11 cellular contexts compared by ENCODE assay signal in the genomic region with DNA sequence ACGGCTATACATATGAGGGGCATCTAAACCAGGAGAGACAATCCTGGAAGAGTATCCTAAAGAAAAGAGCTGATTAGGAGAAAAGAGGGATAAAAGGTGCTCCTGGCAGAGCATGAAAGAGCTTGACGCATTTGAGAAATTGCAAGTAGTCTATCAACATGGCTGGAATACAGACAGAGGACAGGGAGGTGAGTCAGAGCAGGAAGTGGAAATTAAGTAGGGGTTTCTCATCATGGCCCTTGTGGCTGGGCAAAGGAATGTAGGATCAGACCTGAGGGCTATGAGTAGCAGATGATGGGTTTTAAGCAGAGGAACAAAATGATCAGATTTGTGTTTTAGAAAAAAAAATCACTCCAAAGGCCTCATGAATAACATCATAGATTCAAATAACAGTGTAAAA. TPM values are rescaled to one million over a fixed set of nuclear protein-coding genes. Genes with fewer than 3 reads are reported as not detected.
DNase-seq lines count a peak whose midpoint lies in the region; ATAC-seq, FAIRE-seq and TF ChIP-seq lines count a peak whose summit lies in the region.
"Had no signal": no experiment of that assay in that cellular context is flagged by ENCODE, and none has a peak within 500 bp of the region (broad histone marks: within the 10 kb centered on the region; RNA-seq: fewer than 3 reads in every experiment).

No MANE protein-coding gene starts in this region.

- peaks cover 3% of the 10 kb centered on the region for H3K9me3 Mint-ChIP-seq in astrocyte (ENCODE audit: unreplicated experiment)
- H3K9me3 Mint-ChIP-seq: neural progenitor cell had no signal

- FAIRE-seq in astrocyte (lab: Jason Lieb, UNC) = peak; percentile 82

- ATAC-seq in GM18498 (IDR thresholded peaks at IDR 0.05; ENCODE audit: unreplicated experiment) = no peak

- no peaks in the 10 kb centered on the region for H3K9me3 ChIP-seq in astrocyte (ENCODE audit: insufficient read depth, low read depth, low read length)
- H3K9me3 ChIP-seq: Caco-2 had no signal

- H3K9ac ChIP-seq in astrocyte (ENCODE audit: low read length) = peak overlapping the region; percentile 20
- H3K9ac ChIP-seq: neural progenitor cell had no signal

- H3K36me3 ChIP-seq in astrocyte (ENCODE audit: insufficient read depth, low read length) = no peaks in the 10 kb centered on the region
- H3K36me3 ChIP-seq: neural progenitor cell had no signal

- peaks cover 27% of the 10 kb centered on the region for H3K4me1 ChIP-seq in astrocyte (ENCODE audit: insufficient read depth, low read length)
- H3K4me1 ChIP-seq: Caco-2, neural progenitor cell had no signal

- no peaks in the 10 kb centered on the region for H3K27me3 ChIP-seq in astrocyte (ENCODE audit: insufficient read depth, low read length)
- H3K27me3 ChIP-seq: neural progenitor cell had no signal

- DNase-seq in AG10803 (ENCODE audit: low read depth) (peak; percentile 87), HPDE6-E6E7 (ENCODE audit: extremely low spot score) (peak; percentile 60), astrocyte (ENCODE audit: low read depth) (peak; percentile 97), kidney glomerular epithelial cell (lab: John Stamatoyannopoulos, UW) (peak; percentile 56), NOMO-1 treated with dmso at 0.1 percent for 144 hours (lab: John Stamatoyannopoulos, UW; ENCODE audit: unreplicated experiment) (no peak), Kasumi-1 (lab: John Stamatoyannopoulos, UW) (no peak), caudate nucleus (lab: John Stamatoyannopoulos, UW) (no peak)
- DNase-seq: Caco-2, GOT3 had no signal

- H2AFZ ChIP-seq in astrocyte (ENCODE audit: low read depth, low read length) = no peak overlapping the region
- H2AFZ ChIP-seq: neural progenitor cell had no signal

- H4K20me1 ChIP-seq in astrocyte (ENCODE audit: insufficient read depth, low read length) = no peaks in the 10 kb centered on the region

- peak overlapping the region; percentile 37 for H3K4me2 ChIP-seq in astrocyte (ENCODE audit: low read length)
- H3K4me2 ChIP-seq: neural progenitor cell had no signal

- no peaks in the 10 kb centered on the region for H3K79me2 ChIP-seq in astrocyte (ENCODE audit: insufficient read depth, low read length)

- H3K27ac Mint-ChIP-seq in astrocyte (ENCODE audit: unreplicated experiment) = peak overlapping the region; percentile 98
- H3K27ac Mint-ChIP-seq: neural progenitor cell had no signal

- H3K27ac ChIP-seq in astrocyte (ENCODE audit: low read depth, low read length) (peak overlapping the region; percentile 74), caudate nucleus (ENCODE audit: low read depth, low read length) (no peak overlapping the region)
- H3K27ac ChIP-seq: neural progenitor cell had no signal

- H3K4me3 Mint-ChIP-seq in astrocyte (ENCODE audit: unreplicated experiment) = no peak overlapping the region
- H3K4me3 Mint-ChIP-seq: neural progenitor cell had no signal

- TF ChIP-seq CTCF in AG10803 (conservative IDR thresholded peaks at IDR 0.05; ENCODE audit: low read length) (no peak), astrocyte (IDR thresholded peaks at IDR 0.05; ENCODE audit: insufficient read depth, low read depth, low read length) (no peak)

- H3K4me1 Mint-ChIP-seq in astrocyte (ENCODE audit: low read depth, unreplicated experiment) = peaks cover 44% of the 10 kb centered on the region
- H3K4me1 Mint-ChIP-seq: neural progenitor cell had no signal

- H3K27me3 Mint-ChIP-seq in astrocyte (ENCODE audit: low read depth, unreplicated experiment) = no peaks in the 10 kb centered on the region

- peaks cover 2% of the 10 kb centered on the region for H3K36me3 Mint-ChIP-seq in astrocyte (ENCODE audit: low read depth, unreplicated experiment)
- H3K36me3 Mint-ChIP-seq: neural progenitor cell had no signal

- H3K4me3 ChIP-seq in AG10803 (ENCODE audit: low read length) (no peak overlapping the region), astrocyte (ENCODE audit: insufficient read depth, low read depth, low read length) (no peak overlapping the region)
- H3K4me3 ChIP-seq: neural progenitor cell had no signal

RNA-seq across cellular contexts. Expression of gene UGP2, which starts 49.2 kb away (rescaled TPM):
- 314 and 322 TPM in 2 replicates for total RNA-seq in astrocyte

Comparison
In these comparisons a context has a peak if more than half of its experiments do, and no peak if none do; other contexts are left out.
1. DNase-seq: peak in AG10803 (single experiment), HPDE6-E6E7 (single experiment), astrocyte (single experiment) and kidney glomerular epithelial cell (single experiment); none in NOMO-1 treated with dmso at 0.1 percent for 144 hours (single experiment), Kasumi-1 (0 of 2) and caudate nucleus (0 of 61).